8 cellular contexts compared by ENCODE assay signal in genomic region chr11:65274734-65275682, GRCh38. TPM values are rescaled to one million over a fixed set of nuclear protein-coding genes. Genes with fewer than 3 reads are reported as not detected.
DNase-seq lines count a peak whose midpoint lies in the region; ATAC-seq and TF ChIP-seq lines count a peak whose summit lies in the region.

No MANE protein-coding gene starts in this region.

- H3K9me3 Mint-ChIP-seq in activated CD8-positive, alpha-beta T cell treated with anti-CD3 and anti-CD28 coated beads for 36 hours: no peaks in the 10 kb centered on the region

- intact Hi-C loops in activated CD8-positive, alpha-beta T cell treated with anti-CD3 and anti-CD28 coated beads for 36 hours (cut with micrococcal nuclease): loop anchor here (5.0 kb wide), 1 partner anchor 42 kb away; no protein-coding TSS in a partner anchor

- ATAC-seq in activated CD8-positive, alpha-beta T cell treated with anti-CD3 and anti-CD28 coated beads for 36 hours: peak; percentile 45
- ATAC-seq in GM21619 (IDR thresholded peaks at IDR 0.05; ENCODE audit: unreplicated experiment) (no peak), GM19023 (IDR thresholded peaks at IDR 0.05; ENCODE audit: unreplicated experiment) (no peak)

- CTCF ChIA-PET in activated CD8-positive, alpha-beta T cell treated with anti-CD3 and anti-CD28 coated beads for 36 hours (lab: Charles Lee): interaction anchor here (0.6 to 5.2 kb wide), 8 partner anchors 10 to 56 kb away, joined by 3 to 47 read pairs (median 6); partner anchors contain the start of gene CDC42EP2

- peaks cover 12% of the 10 kb centered on the region for H3K4me1 Mint-ChIP-seq in activated CD8-positive, alpha-beta T cell treated with anti-CD3 and anti-CD28 coated beads for 36 hours (ENCODE audit: low read depth)

- POLR2A ChIA-PET in activated CD8-positive, alpha-beta T cell treated with anti-CD3 and anti-CD28 coated beads for 36 hours (lab: Charles Lee): interaction anchor here (0.9 to 1.4 kb wide), 3 partner anchors 12 to 13 kb away, joined by 3 to 4 read pairs (median 3); partner anchors contain the start of gene POLA2

- no peak overlapping the region for H3K4me3 Mint-ChIP-seq in activated CD8-positive, alpha-beta T cell treated with anti-CD3 and anti-CD28 coated beads for 36 hours

- H3K36me3 Mint-ChIP-seq in activated CD8-positive, alpha-beta T cell treated with anti-CD3 and anti-CD28 coated beads for 36 hours (ENCODE audit: low read depth): peaks cover 51% of the 10 kb centered on the region

- peak; percentile 60 to 75 for DNase-seq in AML-193 (lab: John Stamatoyannopoulos, UW)
- DNase-seq in GM04504 (ENCODE audit: low read depth): peak; percentile 94
- peak; percentile 61 for DNase-seq in NCI-H2171 (lab: John Stamatoyannopoulos, UW)
- DNase-seq in activated CD8-positive, alpha-beta T cell treated with anti-CD3 and anti-CD28 coated beads for 36 hours: peak; percentile 40
- peak; percentile 88 for DNase-seq in globus pallidus (ENCODE audit: low spot score)
- DNase-seq in occipital lobe (lab: John Stamatoyannopoulos, UW): peak; percentile 28

- no peaks in the 10 kb centered on the region for H3K27me3 Mint-ChIP-seq in activated CD8-positive, alpha-beta T cell treated with anti-CD3 and anti-CD28 coated beads for 36 hours

- TF ChIP-seq CTCF in activated CD8-positive, alpha-beta T cell treated with anti-CD3 and anti-CD28 coated beads for 36 hours (IDR thresholded peaks at IDR 0.05): peak; percentile 64

- H3K27ac Mint-ChIP-seq in activated CD8-positive, alpha-beta T cell treated with anti-CD3 and anti-CD28 coated beads for 36 hours: no peak overlapping the region

RNA-seq across cellular contexts. Expression of gene POLA2, which starts 13.2 kb away (rescaled TPM):
- 10 to 100 TPM; 55.2 to 63.8 TPM for total RNA-seq in activated CD8-positive, alpha-beta T cell treated with anti-CD3 and anti-CD28 coated beads for 36 hours
- 0.94 TPM for total RNA-seq in occipital lobe

RNA-seq across cellular contexts. Expression of gene CDC42EP2, which starts 39.7 kb away (rescaled TPM):
- 1 to 10 TPM in 1 of 2 experiments, not detected in 1; 1.2 TPM for total RNA-seq in activated CD8-positive, alpha-beta T cell treated with anti-CD3 and anti-CD28 coated beads for 36 hours
- total RNA-seq in occipital lobe: 9.0 TPM

RNA-seq across cellular contexts. Expression of gene DPF2, which starts 58.6 kb away (rescaled TPM):
- 10 to 100 TPM; 50.3 to 61.5 TPM for total RNA-seq in activated CD8-positive, alpha-beta T cell treated with anti-CD3 and anti-CD28 coated beads for 36 hours
- total RNA-seq in occipital lobe: 21.7 TPM

Comparison
In these comparisons a context has a peak if more than half of its experiments do, and no peak if none do; other contexts are left out.
1. DNase-seq: peak in every context shown above with its lines; median percentile 94 in GM04504; 88 in globus pallidus; 68 in AML-193; 61 in NCI-H2171; 40 in activated CD8-positive, alpha-beta T cell treated with anti-CD3 and anti-CD28 coated beads for 36 hours; 28 in occipital lobe.
2. RNA of gene POLA2, which starts 13.2 kb away (total RNA-seq): 55.2 to 63.8 TPM in activated CD8-positive, alpha-beta T cell treated with anti-CD3 and anti-CD28 coated beads for 36 hours; 0.94 TPM in occipital lobe (single experiment); every median in the first group is over 10 times any median in the second.